In genomic region chr16:64165368-64165767, GRCh38 we compare ENCODE assay signal across 24 cellular contexts.
"Had no signal": no experiment of that assay in that cellular context is flagged by ENCODE, and none has a peak within 500 bp of the region (broad histone marks: within the 10 kb centered on the region; RNA-seq: fewer than 3 reads in every experiment).

No MANE protein-coding gene starts in this region.

- H3K36me3 ChIP-seq: neural progenitor cell, ovary, right lobe of liver, sigmoid colon, stomach, thoracic aorta, thyroid gland, tibial nerve, upper lobe of left lung, vagina had no signal

- H2AFZ ChIP-seq: neural progenitor cell, parathyroid adenoma had no signal

- DNase-seq: occipital lobe; ovary; psoas muscle; right cardiac atrium; sigmoid colon; small intestine; stimulated activated CD4-positive, alpha-beta T cell treated with anti-CD3 and anti-CD28 coated beads, Interleukin-15, amount 100 ng/mL, for 24 hours; stimulated activated CD4-positive, alpha-beta T cell treated with anti-CD3 and anti-CD28 coated beads, Interleukin-2, amount 100 ng/mL, for 24 hours; stimulated activated CD4-positive, alpha-beta T cell treated with anti-CD3 and anti-CD28 coated beads, Interleukin-2, amount 100 ng/mL, for 48 hours; stimulated activated CD4-positive, alpha-beta T cell treated with anti-CD3 and anti-CD28 coated beads, Interleukin-4, amount 100 ng/mL, for 24 hours; stimulated activated naive B cell treated with anti-CD40 and anti-IgM and Interleukin-4, amounts not matched to agents 10 μg/mL and 1 μg/mL and 100 μg/mL, for 72 hours; stimulated activated naive CD4-positive, alpha-beta T cell treated with Interleukin-2 at 50 U/mL for 16 hours; stomach; thyroid gland; trophoblast cell; upper lobe of left lung had no signal

- H3K79me2 ChIP-seq: parathyroid adenoma had no signal

- H3K27me3 ChIP-seq: neural progenitor cell, ovary, right lobe of liver, sigmoid colon, stomach, thyroid gland, tibial nerve, upper lobe of left lung, vagina had no signal

- H3K9ac ChIP-seq: neural progenitor cell, parathyroid adenoma had no signal

- ATAC-seq: psoas muscle; right cardiac atrium; stimulated activated effector memory CD8-positive, alpha-beta T cell treated with anti-CD3 and anti-CD28 coated beads, Interleukin-12 subunit alpha, Interleukin-12 subunit beta, amount 100 ng/mL, for 72 hours; stimulated activated naive B cell treated with anti-CD40 and anti-IgM and Interleukin-4, amounts not matched to agents 10 μg/mL and 1 μg/mL and 100 μg/mL, for 72 hours had no signal

- H3K9me3 ChIP-seq: ovary, psoas muscle, right lobe of liver, sigmoid colon, stomach, thoracic aorta, thyroid gland, tibial nerve, upper lobe of left lung, vagina had no signal

- H3K4me2 ChIP-seq: neural progenitor cell had no signal

- H3K27ac ChIP-seq: neural progenitor cell, ovary, parathyroid adenoma, psoas muscle, right lobe of liver, sigmoid colon, stomach, thoracic aorta, thyroid gland, tibial nerve, upper lobe of left lung, vagina had no signal

- H3K4me3 ChIP-seq: neural progenitor cell, ovary, psoas muscle, right lobe of liver, sigmoid colon, stomach, thoracic aorta, thyroid gland, tibial nerve, upper lobe of left lung, vagina had no signal

- H3K4me1 ChIP-seq: neural progenitor cell, parathyroid adenoma, right lobe of liver, sigmoid colon, stomach, thyroid gland, upper lobe of left lung, vagina had no signal

- FAIRE-seq: urothelium cell line had no signal
